6 cellular contexts compared by ENCODE assay signal in genomic region chr6:74255007-74255406, GRCh38.
DNase-seq lines count a peak whose midpoint lies in the region; ATAC-seq and TF ChIP-seq lines count a peak whose summit lies in the region.
"Not testable (repeated sequence)": the region's sequence is repeated elsewhere in the genome, so short reads cannot be mapped to it uniquely, and the experiment has no call there.

No MANE protein-coding gene starts in this region.

- H3K4me3 Mint-ChIP-seq in glutamatergic neuron (ENCODE audit: unreplicated experiment): not testable (repeated sequence)

- not testable (repeated sequence) for H3K79me2 ChIP-seq in GM23248 (ENCODE audit: insufficient read depth); PC-3 (ENCODE audit: low read length)

- not testable (repeated sequence) for H3K9me3 ChIP-seq in GM23248 (ENCODE audit: low read depth); PC-3 (ENCODE audit: low read length)

- not testable (repeated sequence) for H3K36me3 Mint-ChIP-seq in glutamatergic neuron (ENCODE audit: unreplicated experiment)

- WGBS in GM23248 (ENCODE audit: low coverage in 1 of 2, low lambda C conversion rate in 2 of 2, missing lambda C conversion rate in 2 of 2), 2 experiments: 97% methylated on average over 6 to 24 of the region's 24 CpGs

- peaks cover 26% of the 10 kb centered on the region for H3K4me1 ChIP-seq in GM23248 (ENCODE audit: insufficient read depth)
- H3K4me1 ChIP-seq in PC-3 (ENCODE audit: insufficient read depth, low read length): peaks cover 25% of the 10 kb centered on the region

- peak overlapping the region; percentile 70; the same call in 1 of the 2 replicates for H3K9ac ChIP-seq in GM23248
- not testable (repeated sequence) for H3K9ac ChIP-seq in PC-3 (ENCODE audit: low read length)

- not testable (repeated sequence) for DNase-seq in GM23248, PC-3
- DNase-seq in glutamatergic neuron (peak; percentile 22), Right ventricle myocardium superior (peak; percentile 39), left ventricle myocardium superior (peak; percentile 19), posterior vena cava (ENCODE audit: low spot score) (peak; percentile 80)

- not testable (repeated sequence) for H3K9me2 ChIP-seq in GM23248 (ENCODE audit: insufficient read depth); PC-3 (replicated peaks; ENCODE audit: low read length)

- in situ Hi-C loops in GM23248 (cut with MboI): not testable (repeated sequence)

- intact Hi-C loops in PC-3 (cut with micrococcal nuclease); Right ventricle myocardium superior (cut with DNase I); left ventricle myocardium superior (cut with micrococcal nuclease); posterior vena cava (cut with DNase I): not testable (repeated sequence)

- not testable (repeated sequence) for BruUV-seq in PC-3 (replicated peaks; lab: Mats Ljungman, UMichigan)

- not testable (repeated sequence) for H3K4me1 Mint-ChIP-seq in glutamatergic neuron (ENCODE audit: low read depth, unreplicated experiment)

- H3K4me2 ChIP-seq in GM23248 (ENCODE audit: unreplicated experiment); PC-3 (ENCODE audit: low read length): not testable (repeated sequence)

- H2AFZ ChIP-seq in GM23248: peak overlapping the region; percentile 83; the same call in 1 of the 2 replicates
- not testable (repeated sequence) for H2AFZ ChIP-seq in PC-3 (ENCODE audit: low read length)

- TF ChIP-seq CTCF in PC-3 (conservative IDR thresholded peaks at IDR 0.05; ENCODE audit: low read depth, low read length); glutamatergic neuron (IDR thresholded peaks at IDR 0.05; ENCODE audit: partially characterized antibody, unreplicated experiment): not testable (repeated sequence)

- H4K20me1 ChIP-seq in GM23248 (ENCODE audit: insufficient read depth); PC-3 (ENCODE audit: low read length): not testable (repeated sequence)

- H3K27ac Mint-ChIP-seq in glutamatergic neuron (ENCODE audit: unreplicated experiment): peak overlapping the region; percentile 95

- not testable (repeated sequence) for H3K27me3 Mint-ChIP-seq in glutamatergic neuron (ENCODE audit: unreplicated experiment)

- H3K27me3 ChIP-seq in GM23248 (replicated peaks; ENCODE audit: insufficient read depth); PC-3 (ENCODE audit: low read length): not testable (repeated sequence)

- POLR2A ChIA-PET in PC-3 (lab: Charles Lee; ENCODE audit: unreplicated experiment): not testable (repeated sequence)

- H3K4me3 ChIP-seq in GM23248; PC-3 (ENCODE audit: low read length): not testable (repeated sequence)

- H3K27ac ChIP-seq in GM23248: peak overlapping the region; percentile 78
- peak overlapping the region; percentile 49 for H3K27ac ChIP-seq in PC-3 (ENCODE audit: low read length)

- not testable (repeated sequence) for H3K9me3 Mint-ChIP-seq in glutamatergic neuron (ENCODE audit: unreplicated experiment)

- not testable (repeated sequence) for H3K36me3 ChIP-seq in GM23248 (ENCODE audit: low read depth); PC-3 (ENCODE audit: low read depth, low read length)

- CTCF ChIA-PET in PC-3 (lab: Charles Lee): not testable (repeated sequence)

- not testable (repeated sequence) for ATAC-seq in PC-3; Right ventricle myocardium superior (ENCODE audit: poor library complexity); left ventricle myocardium superior

- not testable (repeated sequence) for H3F3A ChIP-seq in GM23248 (ENCODE audit: insufficient read depth); PC-3 (ENCODE audit: low read length, unreplicated experiment)
